ENCODE assay signal across 11 cellular contexts in the genomic region with DNA sequence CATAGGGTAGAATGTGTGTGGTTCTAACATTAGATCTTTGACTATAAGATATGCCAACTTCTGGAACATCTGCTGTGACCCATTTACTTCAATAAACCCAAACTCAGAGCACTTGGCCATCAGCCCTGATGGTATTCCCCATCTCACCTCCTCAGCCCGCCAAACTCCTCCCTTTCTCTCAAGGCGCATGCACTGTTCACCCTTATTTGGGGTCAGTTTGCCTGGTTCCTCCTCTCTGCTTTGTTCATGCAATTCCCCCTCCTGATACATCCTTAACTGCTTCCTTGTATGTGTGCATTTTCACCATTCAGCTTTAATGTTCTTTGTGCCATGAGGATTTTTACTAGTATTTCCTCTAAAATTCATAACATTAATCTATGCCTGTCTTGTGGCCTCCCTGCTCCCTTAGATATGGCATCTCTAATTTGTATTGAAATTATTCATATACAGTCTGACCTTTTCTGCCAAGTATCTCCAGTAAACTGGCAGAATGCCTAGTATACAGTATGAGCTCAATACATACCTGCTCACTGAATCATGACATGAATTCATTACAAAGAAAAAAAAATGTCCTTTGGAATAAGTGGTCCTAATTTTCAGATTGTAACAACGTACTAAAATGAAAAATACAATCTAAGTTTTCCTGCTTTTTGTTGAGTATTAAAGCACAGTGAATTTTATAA.
DNase-seq lines count a peak whose midpoint lies in the region; TF ChIP-seq lines count a peak whose summit lies in the region.
"Had no signal": no experiment of that assay in that cellular context is flagged by ENCODE, and none has a peak within 500 bp of the region (broad histone marks: within the 10 kb centered on the region; RNA-seq: fewer than 3 reads in every experiment).

No MANE protein-coding gene starts in this region.

- H3K4me3 ChIP-seq in KMS-11 (IDR thresholded peaks at IDR 0.05; ENCODE audit: insufficient read depth, low read depth, low read length) (no peak overlapping the region), BE2C (ENCODE audit: low read depth, low read length) (no peak overlapping the region)
- H3K4me3 ChIP-seq: left ventricle myocardium inferior, upper lobe of right lung had no signal

- no peaks in the 10 kb centered on the region for H4K20me1 ChIP-seq in KMS-11 (ENCODE audit: insufficient read depth)

- no peaks in the 10 kb centered on the region for H3K79me2 ChIP-seq in KMS-11 (ENCODE audit: insufficient read depth, low read depth)

- no peak overlapping the region; the same call in 1 of the 2 replicates for H3K4me2 ChIP-seq in KMS-11

- H3K36me3 ChIP-seq in KMS-11 (ENCODE audit: insufficient read depth) (no peaks in the 10 kb centered on the region), BE2C (no peaks in the 10 kb centered on the region)
- H3K36me3 ChIP-seq: left ventricle myocardium inferior, upper lobe of right lung had no signal

- peaks cover 2% of the 10 kb centered on the region; the same call in 1 of the 2 replicates for H3K9me3 ChIP-seq in BE2C

- peaks cover 32% of the 10 kb centered on the region for H3K4me1 ChIP-seq in KMS-11 (ENCODE audit: low read depth, poor library complexity, severe bottlenecking)
- H3K4me1 ChIP-seq in BE2C, result no peaks in the 10 kb centered on the region
- H3K4me1 ChIP-seq: left ventricle myocardium inferior, upper lobe of right lung had no signal

- DNase-seq in AG20443 (ENCODE audit: low spot score) (peak; percentile 36), astrocyte of the hippocampus (ENCODE audit: low read depth, low spot score) (peak; percentile 82), kidney glomerular epithelial cell (lab: John Stamatoyannopoulos, UW) (peak; percentile 64), pons (ENCODE audit: low spot score) (no peak), SIG-M5 treated with dmso at 0.1 percent for 504 hours (lab: John Stamatoyannopoulos, UW; ENCODE audit: unreplicated experiment) (no peak), BE2C (no peak)
- DNase-seq in activated CD4-positive, alpha-beta T cell treated with anti-CD3 and anti-CD28 coated beads for 48 hours, result no peak
- DNase-seq: CD8-positive, alpha-beta T cell; left ventricle myocardium inferior; upper lobe of right lung had no signal

- TF ChIP-seq CTCF in KMS-11 (conservative IDR thresholded peaks at IDR 0.05; ENCODE audit: low read depth, low read length) (no peak), BE2C (IDR thresholded peaks at IDR 0.05; ENCODE audit: low read depth, low read length) (no peak)

- no peaks in the 10 kb centered on the region for H3K27me3 ChIP-seq in KMS-11 (ENCODE audit: insufficient read depth, low read depth)
- H3K27me3 ChIP-seq in BE2C, result no peaks in the 10 kb centered on the region
- H3K27me3 ChIP-seq: upper lobe of right lung had no signal

- H2AFZ ChIP-seq in KMS-11 (ENCODE audit: low read depth), result 0 out of 2 replicates have a peak overlapping the region, but pooled peaks have one; percentile 35

- H3K27ac ChIP-seq in KMS-11, result peak overlapping the region; percentile 59
- H3K27ac ChIP-seq: left ventricle myocardium inferior, upper lobe of right lung had no signal

- no peak overlapping the region for H3K9ac ChIP-seq in KMS-11

Comparison
In these comparisons a context has a peak if more than half of its experiments do, and no peak if none do; other contexts are left out.
1. DNase-seq: peak in AG20443 (single experiment), astrocyte of the hippocampus (single experiment) and kidney glomerular epithelial cell (single experiment); none in activated CD4-positive, alpha-beta T cell treated with anti-CD3 and anti-CD28 coated beads for 48 hours (single experiment), pons (single experiment), SIG-M5 treated with dmso at 0.1 percent for 504 hours (single experiment) and BE2C (single experiment).